In genomic region chr12:106245767-106246166, GRCh38 we compare ENCODE assay signal across 8 cellular contexts. TPM values are rescaled to one million over a fixed set of nuclear protein-coding genes. Genes with fewer than 3 reads are reported as not detected.
DNase-seq lines count a peak whose midpoint lies in the region; ATAC-seq and TF ChIP-seq lines count a peak whose summit lies in the region.

No MANE protein-coding gene starts in this region.

- H3K27ac Mint-ChIP-seq in activated CD8-positive, alpha-beta T cell treated with anti-CD3 and anti-CD28 coated beads for 36 hours: no peak overlapping the region
- H3K27ac Mint-ChIP-seq in activated CD8-positive, alpha-beta T cell treated with anti-CD3 and anti-CD28 coated beads, Interleukin-2, amount 10 ng/mL, durations not matched to agents 7 days and 5 days: no peak overlapping the region
- H3K27ac Mint-ChIP-seq in activated naive CD8-positive, alpha-beta T cell treated with anti-CD3 and anti-CD28 coated beads for 36 hours: no peak overlapping the region

- peak overlapping the region; percentile 75 for H3K4me3 ChIP-seq in thoracic aorta

- no peaks in the 10 kb centered on the region for H3K9me3 Mint-ChIP-seq in activated CD8-positive, alpha-beta T cell treated with anti-CD3 and anti-CD28 coated beads for 36 hours
- no peaks in the 10 kb centered on the region for H3K9me3 Mint-ChIP-seq in activated CD8-positive, alpha-beta T cell treated with anti-CD3 and anti-CD28 coated beads, Interleukin-2, amount 10 ng/mL, durations not matched to agents 7 days and 5 days (ENCODE audit: insufficient read depth)
- no peaks in the 10 kb centered on the region for H3K9me3 Mint-ChIP-seq in activated naive CD8-positive, alpha-beta T cell treated with anti-CD3 and anti-CD28 coated beads for 36 hours

- H3K4me1 ChIP-seq in thoracic aorta (ENCODE audit: control insufficient read depth in 1 of 2, low read depth in 2 of 2): peaks cover 11 to 52% of the 10 kb centered on the region in 2 donors

- intact Hi-C loops in activated CD8-positive, alpha-beta T cell treated with anti-CD3 and anti-CD28 coated beads for 36 hours (cut with micrococcal nuclease): no loop called here

- POLR2A ChIA-PET in activated CD8-positive, alpha-beta T cell treated with anti-CD3 and anti-CD28 coated beads for 36 hours (lab: Charles Lee): interaction anchor here (1.3 kb wide), 1 partner anchor 13 kb away, joined by 3 read pairs; no protein-coding TSS in a partner anchor
- POLR2A ChIA-PET in activated CD8-positive, alpha-beta T cell treated with anti-CD3 and anti-CD28 coated beads, Interleukin-2, amount 10 ng/mL, durations not matched to agents 7 days and 5 days (lab: Charles Lee): no interaction called here

- H3K27ac ChIP-seq in thoracic aorta: peak overlapping the region; percentile 95 to 96

- no peaks in the 10 kb centered on the region for H3K27me3 Mint-ChIP-seq in activated CD8-positive, alpha-beta T cell treated with anti-CD3 and anti-CD28 coated beads for 36 hours
- H3K27me3 Mint-ChIP-seq in activated CD8-positive, alpha-beta T cell treated with anti-CD3 and anti-CD28 coated beads, Interleukin-2, amount 10 ng/mL, durations not matched to agents 7 days and 5 days (ENCODE audit: low read depth): peaks cover 12% of the 10 kb centered on the region
- H3K27me3 Mint-ChIP-seq in activated naive CD8-positive, alpha-beta T cell treated with anti-CD3 and anti-CD28 coated beads for 36 hours: no peaks in the 10 kb centered on the region

- no peaks in the 10 kb centered on the region for H3K9me3 ChIP-seq in thoracic aorta

- peak overlapping the region; percentile 71 for H3K4me3 Mint-ChIP-seq in activated CD8-positive, alpha-beta T cell treated with anti-CD3 and anti-CD28 coated beads for 36 hours
- no peak overlapping the region for H3K4me3 Mint-ChIP-seq in activated CD8-positive, alpha-beta T cell treated with anti-CD3 and anti-CD28 coated beads, Interleukin-2, amount 10 ng/mL, durations not matched to agents 7 days and 5 days
- H3K4me3 Mint-ChIP-seq in activated naive CD8-positive, alpha-beta T cell treated with anti-CD3 and anti-CD28 coated beads for 36 hours: peak overlapping the region; percentile 76

- DNase-seq in activated CD8-positive, alpha-beta T cell treated with anti-CD3 and anti-CD28 coated beads for 36 hours: no peak
- DNase-seq in activated CD8-positive, alpha-beta T cell treated with anti-CD3 and anti-CD28 coated beads, Interleukin-2, amount 10 ng/mL, durations not matched to agents 7 days and 5 days: no peak
- no peak for DNase-seq in activated naive CD8-positive, alpha-beta T cell treated with anti-CD3 and anti-CD28 coated beads for 36 hours
- peak; percentile 32 for DNase-seq in kidney glomerular epithelial cell (lab: John Stamatoyannopoulos, UW)
- DNase-seq in thoracic aorta (ENCODE audit: low spot score): no peak
- no peak for DNase-seq in NCI-H1048 (lab: John Stamatoyannopoulos, UW)
- no peak for DNase-seq in DMS53 (lab: John Stamatoyannopoulos, UW)
- DNase-seq in NCI-H1105 (lab: John Stamatoyannopoulos, UW): no peak

- ATAC-seq in activated CD8-positive, alpha-beta T cell treated with anti-CD3 and anti-CD28 coated beads for 36 hours: no peak
- no peak for ATAC-seq in activated CD8-positive, alpha-beta T cell treated with anti-CD3 and anti-CD28 coated beads, Interleukin-2, amount 10 ng/mL, durations not matched to agents 7 days and 5 days
- ATAC-seq in thoracic aorta (ENCODE audit: insufficient number of reproducible peaks, low FRiP score, low read depth): peak; percentile 11

- H3K27me3 ChIP-seq in thoracic aorta (replicated peaks; ENCODE audit: insufficient read depth): no peaks in the 10 kb centered on the region

- TF ChIP-seq CTCF in activated CD8-positive, alpha-beta T cell treated with anti-CD3 and anti-CD28 coated beads for 36 hours (IDR thresholded peaks at IDR 0.05): no peak
- no peak for TF ChIP-seq CTCF in thoracic aorta (IDR thresholded peaks at IDR 0.05)

- H3K4me1 Mint-ChIP-seq in activated CD8-positive, alpha-beta T cell treated with anti-CD3 and anti-CD28 coated beads for 36 hours (ENCODE audit: low read depth): peaks cover 21% of the 10 kb centered on the region
- peaks cover 12% of the 10 kb centered on the region for H3K4me1 Mint-ChIP-seq in activated CD8-positive, alpha-beta T cell treated with anti-CD3 and anti-CD28 coated beads, Interleukin-2, amount 10 ng/mL, durations not matched to agents 7 days and 5 days (ENCODE audit: low read depth)
- H3K4me1 Mint-ChIP-seq in activated naive CD8-positive, alpha-beta T cell treated with anti-CD3 and anti-CD28 coated beads for 36 hours: peaks cover 29% of the 10 kb centered on the region

- CTCF ChIA-PET in activated CD8-positive, alpha-beta T cell treated with anti-CD3 and anti-CD28 coated beads for 36 hours (lab: Charles Lee): interaction anchor here (0.8 to 1.5 kb wide), 2 partner anchors 22 to 36 kb away, joined by 3 to 6 read pairs; no protein-coding TSS in a partner anchor
- CTCF ChIA-PET in activated CD8-positive, alpha-beta T cell treated with anti-CD3 and anti-CD28 coated beads, Interleukin-2, amount 10 ng/mL, durations not matched to agents 7 days and 5 days (lab: Charles Lee): interaction anchor here (1.4 to 2.8 kb wide), 2 partner anchors 22 to 37 kb away, joined by 6 to 13 read pairs; no protein-coding TSS in a partner anchor

- H3K36me3 ChIP-seq in thoracic aorta: peaks cover 5% of the 10 kb centered on the region

- peaks cover 4% of the 10 kb centered on the region for H3K36me3 Mint-ChIP-seq in activated CD8-positive, alpha-beta T cell treated with anti-CD3 and anti-CD28 coated beads for 36 hours (ENCODE audit: low read depth)
- no peaks in the 10 kb centered on the region for H3K36me3 Mint-ChIP-seq in activated CD8-positive, alpha-beta T cell treated with anti-CD3 and anti-CD28 coated beads, Interleukin-2, amount 10 ng/mL, durations not matched to agents 7 days and 5 days (ENCODE audit: low read depth)
- H3K36me3 Mint-ChIP-seq in activated naive CD8-positive, alpha-beta T cell treated with anti-CD3 and anti-CD28 coated beads for 36 hours: peaks cover 10% of the 10 kb centered on the region

RNA-seq across cellular contexts. Expression of gene CKAP4, which starts 2.1 kb away (rescaled TPM):
- total RNA-seq in activated CD8-positive, alpha-beta T cell treated with anti-CD3 and anti-CD28 coated beads for 36 hours: 10 to 100 TPM; 15.2 to 16.3 TPM
- total RNA-seq in activated CD8-positive, alpha-beta T cell treated with anti-CD3 and anti-CD28 coated beads, Interleukin-2, amount 10 ng/mL, durations not matched to agents 7 days and 5 days: under 1 TPM; 0.47 to 0.52 TPM
- 10 to 100 TPM; 23.4 to 23.7 TPM for total RNA-seq in activated naive CD8-positive, alpha-beta T cell treated with anti-CD3 and anti-CD28 coated beads for 36 hours
- 10 to 100 TPM; 81.4 to 85.1 TPM for total RNA-seq in thoracic aorta

RNA-seq across cellular contexts. Expression of gene TCP11L2, which starts 56.8 kb away (rescaled TPM):
- total RNA-seq in activated CD8-positive, alpha-beta T cell treated with anti-CD3 and anti-CD28 coated beads for 36 hours: 10 to 100 TPM; 11.9 to 13.2 TPM
- 1 to 10 TPM; 5.9 to 6.4 TPM for total RNA-seq in activated CD8-positive, alpha-beta T cell treated with anti-CD3 and anti-CD28 coated beads, Interleukin-2, amount 10 ng/mL, durations not matched to agents 7 days and 5 days
- total RNA-seq in activated naive CD8-positive, alpha-beta T cell treated with anti-CD3 and anti-CD28 coated beads for 36 hours: 1 to 10 TPM; 7.3 to 7.7 TPM
- total RNA-seq in thoracic aorta: 10 to 100 TPM; 23.1 to 23.2 TPM

Comparison
In these comparisons a context has a peak if more than half of its experiments do, and no peak if none do; other contexts are left out.
1. RNA of gene CKAP4, which starts 2.1 kb away (total RNA-seq): 81.4 to 85.1 TPM in thoracic aorta, 23.4 to 23.7 TPM in activated naive CD8-positive, alpha-beta T cell treated with anti-CD3 and anti-CD28 coated beads for 36 hours and 15.2 to 16.3 TPM in activated CD8-positive, alpha-beta T cell treated with anti-CD3 and anti-CD28 coated beads for 36 hours; 0.47 to 0.52 TPM in activated CD8-positive, alpha-beta T cell treated with anti-CD3 and anti-CD28 coated beads, Interleukin-2, amount 10 ng/mL, durations not matched to agents 7 days and 5 days; every median in the first group is over 10 times any median in the second.